In the genomic region with DNA sequence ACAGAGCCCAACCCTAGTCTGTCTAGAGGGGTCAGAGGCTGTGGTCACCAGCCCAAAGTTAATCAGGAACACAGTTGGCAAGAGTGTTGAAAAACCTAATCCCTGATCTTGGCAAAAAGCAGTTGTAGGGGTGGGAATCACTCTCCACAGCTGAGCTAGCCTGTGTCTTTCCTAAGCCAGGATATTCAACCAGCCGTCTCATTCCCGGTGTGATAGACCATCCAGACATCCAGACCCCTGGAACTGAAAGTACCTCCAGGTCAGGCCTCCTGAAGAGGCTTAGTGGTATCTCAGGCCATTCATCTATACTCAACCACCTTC, we compare ENCODE assay signal across 2 cellular contexts.
TF ChIP-seq lines count a peak whose summit lies in the region.

No MANE protein-coding gene starts in this region.

TF ChIP-seq in SK-N-SH, 30 proteins besides CTCF, POLR2A, EP300 and RAD21 (continued from another document):
- TF ChIP-seq REST (IDR thresholded peaks at IDR 0.05; ENCODE audit: low read depth, low read length) (no peak), ZBTB33 (IDR thresholded peaks at IDR 0.05; ENCODE audit: borderline replicate concordance, low read depth) (no peak), SIN3A (IDR thresholded peaks at IDR 0.05; ENCODE audit: borderline replicate concordance, low read depth, low read length) (no peak), RFX5 (IDR thresholded peaks at IDR 0.05; ENCODE audit: low read length) (no peak)

TF ChIP-seq in SK-N-SH treated with all-trans-retinoic acid at 6 μM for 48 hours, 23 proteins besides CTCF, POLR2A, EP300 and RAD21 (continued from another document):
- no peak for TF ChIP-seq TCF4 (CRISPR knock-in tag; IDR thresholded peaks at IDR 0.05; ENCODE audit: borderline replicate concordance)
- TF ChIP-seq ZC3H10 (CRISPR knock-in tag; IDR thresholded peaks at IDR 0.05), result no peak
- TF ChIP-seq SNAI2 (CRISPR knock-in tag; IDR thresholded peaks at IDR 0.05), result no peak
- TF ChIP-seq TSHZ2 (CRISPR knock-in tag; IDR thresholded peaks at IDR 0.05), result no peak
- no peak for TF ChIP-seq CSDC2 (CRISPR knock-in tag; IDR thresholded peaks at IDR 0.05)
- TF ChIP-seq ZFP30 (CRISPR knock-in tag; IDR thresholded peaks at IDR 0.05), result no peak
